ENCODE assay signal across 25 cellular contexts in genomic region chr2:170236639-170237037, GRCh38. TPM values are rescaled to one million over a fixed set of nuclear protein-coding genes. Genes with fewer than 3 reads are reported as not detected.
DNase-seq lines count a peak whose midpoint lies in the region; ATAC-seq, FAIRE-seq and TF ChIP-seq lines count a peak whose summit lies in the region.
"Had no signal": no experiment of that assay in that cellular context is flagged by ENCODE, and none has a peak within 500 bp of the region (broad histone marks: within the 10 kb centered on the region; RNA-seq: fewer than 3 reads in every experiment).

No MANE protein-coding gene starts in this region.

- TF ChIP-seq CTCF in BE2C (IDR thresholded peaks at IDR 0.05; ENCODE audit: low read depth, low read length), result no peak
- TF ChIP-seq CTCF in K562 (IDR thresholded peaks at IDR 0.05 in 2 of 3, conservative IDR thresholded peaks at IDR 0.05 in 1 of 3; ENCODE audit: insufficient read depth in 2 of 3, low read depth in 1 of 3, low read length in 3 of 3), result no peak
- TF ChIP-seq CTCF in upper lobe of right lung (IDR thresholded peaks at IDR 0.05), result no peak

- H3K9me3 ChIP-seq in BE2C (no peaks in the 10 kb centered on the region), K562 (replicated peaks; ENCODE audit: control insufficient read depth, insufficient read depth, low read depth, low read length) (no peaks in the 10 kb centered on the region), upper lobe of right lung (no peaks in the 10 kb centered on the region)
- H3K9me3 ChIP-seq: BLaER1, Peyer's patch had no signal

- H3K4me1 Mint-ChIP-seq in activated naive CD4-positive, alpha-beta T cell treated with anti-CD3 and anti-CD28 coated beads for 36 hours (ENCODE audit: low read depth), result no peaks in the 10 kb centered on the region
- no peaks in the 10 kb centered on the region for H3K4me1 Mint-ChIP-seq in T-helper 2 cell treated with Interferon-gamma antibody and Interleukin-4, amounts not matched to agents 5 μg/mL and 100 μg/mL, for 36 hours (ENCODE audit: low read depth)
- H3K4me1 Mint-ChIP-seq: activated naive CD8-positive, alpha-beta T cell treated with anti-CD3 and anti-CD28 coated beads for 36 hours; IgD-negative memory B cell; memory B cell; stimulated activated naive B cell treated with anti-CD40 and anti-IgM and Interleukin-4, amounts not matched to agents 10 μg/mL and 1 μg/mL and 100 μg/mL, for 72 hours had no signal

- peak; percentile 9 for FAIRE-seq in GM12892 (lab: Jason Lieb, UNC)
- FAIRE-seq in K562 (lab: Jason Lieb, UNC), result no peak
- FAIRE-seq: astrocyte, small intestine had no signal

- no TSS peak for BruUV-seq in K562 (replicated peaks; lab: Mats Ljungman, UMichigan)

- no peaks in the 10 kb centered on the region for H3K79me2 ChIP-seq in K562 (ENCODE audit: control insufficient read depth, insufficient read depth, low read length)
- H3K79me2 ChIP-seq: parathyroid adenoma had no signal

- no peaks in the 10 kb centered on the region for H3K9me3 Mint-ChIP-seq in activated naive CD4-positive, alpha-beta T cell treated with anti-CD3 and anti-CD28 coated beads for 36 hours
- no peaks in the 10 kb centered on the region for H3K9me3 Mint-ChIP-seq in T-helper 2 cell treated with Interferon-gamma antibody and Interleukin-4, amounts not matched to agents 5 μg/mL and 100 μg/mL, for 36 hours
- H3K9me3 Mint-ChIP-seq: activated naive CD8-positive, alpha-beta T cell treated with anti-CD3 and anti-CD28 coated beads for 36 hours; effector memory CD8-positive, alpha-beta T cell; IgD-negative memory B cell; memory B cell; stimulated activated naive B cell treated with anti-CD40 and anti-IgM and Interleukin-4, amounts not matched to agents 10 μg/mL and 1 μg/mL and 100 μg/mL, for 72 hours had no signal

- H3K9me1 ChIP-seq in K562 (ENCODE audit: control insufficient read depth, insufficient read depth, low read length), result no peaks in the 10 kb centered on the region

- in situ Hi-C loops in K562 (cut with MboI), result loop anchor here (5.0 to 10.0 kb wide), 4 partner anchors 86 to 576 kb away; no protein-coding TSS in a partner anchor

- H3K27me3 Mint-ChIP-seq in activated naive CD4-positive, alpha-beta T cell treated with anti-CD3 and anti-CD28 coated beads for 36 hours (ENCODE audit: low read depth), result peaks cover 13% of the 10 kb centered on the region
- peaks cover 31% of the 10 kb centered on the region for H3K27me3 Mint-ChIP-seq in T-helper 2 cell treated with Interferon-gamma antibody and Interleukin-4, amounts not matched to agents 5 μg/mL and 100 μg/mL, for 36 hours (ENCODE audit: low read depth)

- peak overlapping the region; percentile 28; the same call in 1 of the 2 replicates for H3K4me2 ChIP-seq in K562 (ENCODE audit: insufficient read depth, low read length)
- H3K4me2 ChIP-seq: BLaER1 had no signal

- peak; percentile 13; the same call in 2 of the 3 replicates for ATAC-seq in K562
- no peak for ATAC-seq in upper lobe of right lung
- ATAC-seq: effector memory CD8-positive, alpha-beta T cell had no signal

- intact Hi-C loops in K562 (cut with micrococcal nuclease), result loop anchor here (1.0 to 5.0 kb wide), 8 partner anchors 27 to 636 kb away; no protein-coding TSS in a partner anchor
- intact Hi-C loops in activated naive CD4-positive, alpha-beta T cell treated with anti-CD3 and anti-CD28 coated beads for 36 hours (cut with micrococcal nuclease), result loop anchor here (1.0 to 2.0 kb wide), 3 partner anchors 125 to 636 kb away; no protein-coding TSS in a partner anchor
- intact Hi-C loops in upper lobe of right lung (cut with DNase I), result no loop called here

- peak overlapping the region in 1 of 2 experiments; percentile 1; a peak in 1 of 4 replicates for H3K9ac ChIP-seq in K562 (ENCODE audit: insufficient read depth in 1 of 2, low read depth in 2 of 2, low read length in 2 of 2)
- H3K9ac ChIP-seq: BLaER1, parathyroid adenoma had no signal

- no peak overlapping the region; the same call in 2 of the 3 replicates for H3K27ac ChIP-seq in K562 (ENCODE audit: extremely low read depth, low read depth, low read length)
- H3K27ac ChIP-seq in upper lobe of right lung, result no peak overlapping the region
- H3K27ac ChIP-seq: BLaER1, parathyroid adenoma, Peyer's patch, WERI-Rb-1 had no signal

- TF ChIP-seq POLR2A in GM12892 (IDR thresholded peaks at IDR 0.05; ENCODE audit: low read depth, low read length) (no peak), K562 (conservative IDR thresholded peaks at IDR 0.05) (no peak)

- H4K20me1 ChIP-seq in K562 (replicated peaks; ENCODE audit: control insufficient read depth, insufficient read depth, low read length), result no peaks in the 10 kb centered on the region
- H4K20me1 ChIP-seq: BLaER1 had no signal

- H3K4me3 ChIP-seq in BE2C (ENCODE audit: low read depth, low read length) (peak overlapping the region; percentile 44), K562 (no peak overlapping the region), upper lobe of right lung (no peak overlapping the region)
- H3K4me3 ChIP-seq: BLaER1, Peyer's patch had no signal

- DNase-seq in BE2C (no peak), GM12892 (ENCODE audit: insufficient read length) (no peak), NCI-H2227 (lab: John Stamatoyannopoulos, UW; ENCODE audit: unreplicated experiment) (peak; percentile 74), K562 (ENCODE audit: extremely low read depth in 1 of 4, low spot score in 3 of 4) (no peak), HK-2 (ENCODE audit: unreplicated experiment) (no peak), upper lobe of right lung (no peak)
- DNase-seq in activated naive CD4-positive, alpha-beta T cell treated with anti-CD3 and anti-CD28 coated beads for 36 hours, result no peak
- no peak for DNase-seq in T-helper 2 cell treated with Interferon-gamma antibody and Interleukin-4, amounts not matched to agents 5 μg/mL and 100 μg/mL, for 36 hours (ENCODE audit: low spot score)
- DNase-seq: activated CD4-positive, alpha-beta T cell treated with anti-CD3 and anti-CD28 coated beads for 4 hours; activated CD8-positive, alpha-beta memory T cell treated with anti-CD3 and anti-CD28 coated beads for 24 hours; activated effector memory CD4-positive, alpha-beta T cell treated with Interleukin-2 at 50 U/mL for 16 hours; activated naive CD8-positive, alpha-beta T cell treated with anti-CD3 and anti-CD28 coated beads for 36 hours; effector memory CD8-positive, alpha-beta T cell; Peyer's patch; SIG-M5 had no signal

- no peak for TF ChIP-seq EP300 in K562 (IDR thresholded peaks at IDR 0.05; ENCODE audit: low read length)

- H3K4me3 Mint-ChIP-seq in activated naive CD4-positive, alpha-beta T cell treated with anti-CD3 and anti-CD28 coated beads for 36 hours, result no peak overlapping the region
- no peak overlapping the region for H3K4me3 Mint-ChIP-seq in T-helper 2 cell treated with Interferon-gamma antibody and Interleukin-4, amounts not matched to agents 5 μg/mL and 100 μg/mL, for 36 hours
- H3K4me3 Mint-ChIP-seq: activated naive CD8-positive, alpha-beta T cell treated with anti-CD3 and anti-CD28 coated beads for 36 hours; effector memory CD8-positive, alpha-beta T cell; IgD-negative memory B cell; memory B cell; stimulated activated naive B cell treated with anti-CD40 and anti-IgM and Interleukin-4, amounts not matched to agents 10 μg/mL and 1 μg/mL and 100 μg/mL, for 72 hours had no signal

- no peak for TF ChIP-seq RAD21 in K562 (CRISPR knock-in tag; conservative IDR thresholded peaks at IDR 0.05 in 1 of 2, IDR thresholded peaks at IDR 0.05 in 1 of 2)

- WGBS in K562 (ENCODE audit: insufficient coverage, low coverage, missing lambda C conversion rate), result 44% methylated on average over 2 of the region's 2 CpGs

- H3K27ac Mint-ChIP-seq in activated naive CD4-positive, alpha-beta T cell treated with anti-CD3 and anti-CD28 coated beads for 36 hours, result no peak overlapping the region
- H3K27ac Mint-ChIP-seq in T-helper 2 cell treated with Interferon-gamma antibody and Interleukin-4, amounts not matched to agents 5 μg/mL and 100 μg/mL, for 36 hours, result no peak overlapping the region
- H3K27ac Mint-ChIP-seq: activated naive CD8-positive, alpha-beta T cell treated with anti-CD3 and anti-CD28 coated beads for 36 hours; effector memory CD8-positive, alpha-beta T cell; IgD-negative memory B cell; memory B cell; stimulated activated naive B cell treated with anti-CD40 and anti-IgM and Interleukin-4, amounts not matched to agents 10 μg/mL and 1 μg/mL and 100 μg/mL, for 72 hours had no signal

- H3K36me3 ChIP-seq in BE2C (no peaks in the 10 kb centered on the region), K562 (ENCODE audit: control insufficient read depth, insufficient read depth, low read length) (no peaks in the 10 kb centered on the region), upper lobe of right lung (no peaks in the 10 kb centered on the region)
- H3K36me3 ChIP-seq: BLaER1, Peyer's patch, WERI-Rb-1 had no signal

- POLR2A ChIA-PET in K562 (lab: Yijun Ruan, JAX), result interaction anchor here (0.8 to 1.5 kb wide), 5 partner anchors 10 to 693 kb away, joined by 3 to 4 read pairs (median 3); no protein-coding TSS in a partner anchor

- CTCF ChIA-PET in K562 (lab: Yijun Ruan, JAX; ENCODE audit: low intra/inter-chr PET ratio), result interaction anchor here (1.0 to 2.7 kb wide), 4 partner anchors 88 to 580 kb away, joined by 3 to 41 read pairs (median 9); partner anchors contain the start of gene GAD1
- CTCF ChIA-PET in activated naive CD4-positive, alpha-beta T cell treated with anti-CD3 and anti-CD28 coated beads for 36 hours (lab: Charles Lee), result interaction anchor here (0.6 to 1.9 kb wide), 7 partner anchors 12 to 637 kb away, joined by 3 to 7 read pairs (median 4); no protein-coding TSS in a partner anchor

- H3K4me1 ChIP-seq in BE2C (peaks cover 9% of the 10 kb centered on the region), K562 (replicated peaks in 1 of 2; ENCODE audit: control insufficient read depth in 2 of 2, insufficient read depth in 2 of 2, low read length in 2 of 2) (peaks cover 0 to 60% of the 10 kb centered on the region in 2 experiments; a peak in 3 of 5 replicates), upper lobe of right lung (no peaks in the 10 kb centered on the region)
- H3K4me1 ChIP-seq: BLaER1, Peyer's patch had no signal

- peak overlapping the region; percentile 37; the same call in 1 of the 2 replicates for H2AFZ ChIP-seq in K562 (ENCODE audit: low read depth, low read length)
- H2AFZ ChIP-seq: parathyroid adenoma had no signal

- H3K36me3 Mint-ChIP-seq in activated naive CD4-positive, alpha-beta T cell treated with anti-CD3 and anti-CD28 coated beads for 36 hours (ENCODE audit: low read depth), result no peaks in the 10 kb centered on the region
- H3K36me3 Mint-ChIP-seq in T-helper 2 cell treated with Interferon-gamma antibody and Interleukin-4, amounts not matched to agents 5 μg/mL and 100 μg/mL, for 36 hours (ENCODE audit: low read depth), result no peaks in the 10 kb centered on the region
- H3K36me3 Mint-ChIP-seq: activated naive CD8-positive, alpha-beta T cell treated with anti-CD3 and anti-CD28 coated beads for 36 hours; IgD-negative memory B cell; memory B cell; stimulated activated naive B cell treated with anti-CD40 and anti-IgM and Interleukin-4, amounts not matched to agents 10 μg/mL and 1 μg/mL and 100 μg/mL, for 72 hours had no signal

- H3K27me3 ChIP-seq in BE2C (no peaks in the 10 kb centered on the region), K562 (ENCODE audit: control insufficient read depth in 2 of 2, insufficient read depth in 2 of 2, low read length in 2 of 2) (no peaks in the 10 kb centered on the region), upper lobe of right lung (no peaks in the 10 kb centered on the region)
- H3K27me3 ChIP-seq: BLaER1, Peyer's patch had no signal

RNA-seq across cellular contexts. Expression of gene MYO3B, which starts 58.7 kb away (rescaled TPM):
- not detected for polyA plus RNA-seq in BE2C (2012; ENCODE audit: insufficient read depth, insufficient read length, low read depth)
- polyA plus RNA-seq in GM12892 (2012; ENCODE audit: missing spikeins), result 0.78 TPM
- total RNA-seq in K562 (2011; cell fraction: chromatin; rRNA removed; ENCODE audit: low replicate concordance), result 5.2 and 8.0 TPM in 2 replicates
- total RNA-seq in K562 (2011; cell fraction: nucleolus; rRNA removed), result 1.7 and 2.7 TPM in 2 replicates
- total RNA-seq in K562 (2011; cell fraction: nucleoplasm; rRNA removed), result 3.4 and 3.9 TPM in 2 replicates
- total RNA-seq in K562 (2014; rRNA removed), result 3.0 and 3.4 TPM in 2 replicates
- total RNA-seq in K562 (2014; rRNA removed; fragmentation: Illumina TruSeq; extraction: Trizol), result 4.6 and 4.7 TPM in 2 replicates
- total RNA-seq in K562 (2015; rRNA removed; fragmentation: Illumina TruSeq; extraction: Trizol), result 3.4 and 3.8 TPM in 2 replicates
- 3.5 and 4.7 TPM in 2 replicates for total RNA-seq in K562 (2021)
- 0.32 and 3.6 TPM in 2 replicates for polyA plus RNA-seq in K562 (2011; rRNA removed)
- 0.24 and 1.3 TPM in 2 replicates for polyA plus RNA-seq in K562 (2011; cell fraction: cytosol; rRNA removed)
- 0.79 and 3.4 TPM in 2 replicates for polyA plus RNA-seq in K562 (2011; cell fraction: nucleus; rRNA removed)
- 4.5 and 6.0 TPM in 2 replicates for polyA plus RNA-seq in K562 (2012)
- polyA plus RNA-seq in K562 (2014; fragmentation: Illumina TruSeq; extraction: Trizol), result 3.4 and 4.2 TPM in 2 replicates
- polyA plus RNA-seq in K562 (2014; fragmentation: Nextera tagmentation; extraction: Ambion mirVana), result 1 to 10 TPM; 2.9 to 6.5 TPM
- 2.7 and 3.8 TPM in 2 replicates for polyA plus RNA-seq in K562 (2014; rRNA removed)
- polyA minus RNA-seq in K562 (2011; rRNA and poly(A)+ RNA removed), result 1.1 and 3.9 TPM in 2 replicates
- 0.27 and 1.7 TPM in 2 replicates for polyA minus RNA-seq in K562 (2011; cell fraction: cytosol; rRNA and poly(A)+ RNA removed)
- polyA minus RNA-seq in K562 (2011; cell fraction: nucleus; rRNA and poly(A)+ RNA removed), result 1.9 and 6.5 TPM in 2 replicates
- under 1 TPM in 1 of 2 experiments, not detected in 1; 0.17 TPM for total RNA-seq in activated naive CD4-positive, alpha-beta T cell treated with anti-CD3 and anti-CD28 coated beads for 36 hours
- 0.17 TPM for total RNA-seq in upper lobe of right lung
- total RNA-seq: astrocyte, left lobe of liver, myocyte, Peyer's patch had no signal
